ENCODE assay signal across 22 cellular contexts in genomic region chr5:133376986-133377385, GRCh38.
"Had no signal": no experiment of that assay in that cellular context is flagged by ENCODE, and none has a peak within 500 bp of the region (broad histone marks: within the 10 kb centered on the region; RNA-seq: fewer than 3 reads in every experiment).

No MANE protein-coding gene starts in this region.

- H3K27ac Mint-ChIP-seq: activated naive CD4-positive, alpha-beta T cell treated with anti-CD3 and anti-CD28 coated beads, Interleukin-2, amount 10 ng/mL, durations not matched to agents 7 days and 5 days; activated naive CD8-positive, alpha-beta T cell treated with anti-CD3 and anti-CD28 coated beads, Interleukin-2, amount 50 U/mL, for 24 hours; activated T-helper 2 cell treated with anti-CD3 and anti-CD28 coated beads, Interferon-gamma antibody, Interleukin-2, Interleukin-4, amounts not matched to agents 10 μg/mL and 5 μg/mL and 100 μg/mL, durations not matched to agents 14 hours and 24 hours and 36 hours; effector memory CD8-positive, alpha-beta T cell; stimulated activated effector memory CD8-positive, alpha-beta T cell treated with anti-CD3 and anti-CD28 coated beads, Interleukin-12 subunit alpha, Interleukin-12 subunit beta, amount 100 ng/mL, for 72 hours had no signal

- H3K4me1 ChIP-seq: left ventricle myocardium inferior, parathyroid adenoma, right lobe of liver, SJSA1, stomach had no signal

- H3K27me3 ChIP-seq: brain microvascular endothelial cell, right lobe of liver had no signal

- H3K4me3 Mint-ChIP-seq: activated naive CD4-positive, alpha-beta T cell treated with anti-CD3 and anti-CD28 coated beads, Interleukin-2, amount 10 ng/mL, durations not matched to agents 7 days and 5 days; activated naive CD8-positive, alpha-beta T cell treated with anti-CD3 and anti-CD28 coated beads, Interleukin-2, amount 50 U/mL, for 24 hours; effector memory CD8-positive, alpha-beta T cell; stimulated activated effector memory CD8-positive, alpha-beta T cell treated with anti-CD3 and anti-CD28 coated beads, Interleukin-12 subunit alpha, Interleukin-12 subunit beta, amount 100 ng/mL, for 72 hours had no signal

- H3K4me1 Mint-ChIP-seq: activated naive CD4-positive, alpha-beta T cell treated with anti-CD3 and anti-CD28 coated beads, Interleukin-2, amount 10 ng/mL, durations not matched to agents 7 days and 5 days; activated naive CD8-positive, alpha-beta T cell treated with anti-CD3 and anti-CD28 coated beads, Interleukin-2, amount 50 U/mL, for 24 hours; naive B cell; stimulated activated effector memory CD8-positive, alpha-beta T cell treated with anti-CD3 and anti-CD28 coated beads, Interleukin-12 subunit alpha, Interleukin-12 subunit beta, amount 100 ng/mL, for 72 hours had no signal

- H2AFZ ChIP-seq: parathyroid adenoma had no signal

- H3K36me3 ChIP-seq: brain microvascular endothelial cell, left ventricle myocardium inferior, right lobe of liver, SJSA1, stomach, thoracic aorta had no signal

- FAIRE-seq: frontal cortex, kidney had no signal

- ATAC-seq: activated naive CD8-positive, alpha-beta T cell treated with anti-CD3 and anti-CD28 coated beads, Interleukin-2, amount 50 U/mL, for 24 hours; effector memory CD8-positive, alpha-beta T cell; mucosa of descending colon; right lobe of liver; stimulated activated effector memory CD8-positive, alpha-beta T cell treated with anti-CD3 and anti-CD28 coated beads, Interleukin-12 subunit alpha, Interleukin-12 subunit beta, amount 100 ng/mL, for 72 hours had no signal

- H3K36me3 Mint-ChIP-seq: activated naive CD4-positive, alpha-beta T cell treated with anti-CD3 and anti-CD28 coated beads, Interleukin-2, amount 10 ng/mL, durations not matched to agents 7 days and 5 days; stimulated activated effector memory CD8-positive, alpha-beta T cell treated with anti-CD3 and anti-CD28 coated beads, Interleukin-12 subunit alpha, Interleukin-12 subunit beta, amount 100 ng/mL, for 72 hours had no signal

- H3K79me2 ChIP-seq: parathyroid adenoma had no signal

- H3K9ac ChIP-seq: parathyroid adenoma had no signal

- H3K27ac ChIP-seq: brain microvascular endothelial cell, epithelial cell of prostate, left ventricle myocardium inferior, parathyroid adenoma, right lobe of liver, SJSA1, stomach, thoracic aorta had no signal

- H3K4me3 ChIP-seq: left ventricle myocardium inferior, mucosa of descending colon, right lobe of liver, SJSA1, stomach, thoracic aorta had no signal

- DNase-seq: activated CD4-positive, alpha-beta T cell treated with anti-CD3 and anti-CD28 coated beads, Interleukin-2, amount 50 U/mL, for 4 hours; activated naive CD4-positive, alpha-beta T cell treated with anti-CD3 and anti-CD28 coated beads, Interleukin-2, amount 10 ng/mL, durations not matched to agents 7 days and 5 days; activated naive CD8-positive, alpha-beta T cell treated with anti-CD3 and anti-CD28 coated beads, Interleukin-2, amount 50 U/mL, for 24 hours; activated T-cell treated with anti-CD3 and anti-CD28 coated beads, Interleukin-2, amount 50 U/mL, for 1 hour; anterior cingulate cortex; brain microvascular endothelial cell; effector memory CD8-positive, alpha-beta T cell; kidney; left ventricle myocardium inferior; mammary epithelial cell; mucosa of descending colon; naive B cell; right lobe of liver; stimulated activated CD4-positive, alpha-beta T cell treated with anti-CD3 and anti-CD28 coated beads, Interleukin-4, amount 100 ng/mL, for 24 hours; stomach had no signal
